In the genomic region with DNA sequence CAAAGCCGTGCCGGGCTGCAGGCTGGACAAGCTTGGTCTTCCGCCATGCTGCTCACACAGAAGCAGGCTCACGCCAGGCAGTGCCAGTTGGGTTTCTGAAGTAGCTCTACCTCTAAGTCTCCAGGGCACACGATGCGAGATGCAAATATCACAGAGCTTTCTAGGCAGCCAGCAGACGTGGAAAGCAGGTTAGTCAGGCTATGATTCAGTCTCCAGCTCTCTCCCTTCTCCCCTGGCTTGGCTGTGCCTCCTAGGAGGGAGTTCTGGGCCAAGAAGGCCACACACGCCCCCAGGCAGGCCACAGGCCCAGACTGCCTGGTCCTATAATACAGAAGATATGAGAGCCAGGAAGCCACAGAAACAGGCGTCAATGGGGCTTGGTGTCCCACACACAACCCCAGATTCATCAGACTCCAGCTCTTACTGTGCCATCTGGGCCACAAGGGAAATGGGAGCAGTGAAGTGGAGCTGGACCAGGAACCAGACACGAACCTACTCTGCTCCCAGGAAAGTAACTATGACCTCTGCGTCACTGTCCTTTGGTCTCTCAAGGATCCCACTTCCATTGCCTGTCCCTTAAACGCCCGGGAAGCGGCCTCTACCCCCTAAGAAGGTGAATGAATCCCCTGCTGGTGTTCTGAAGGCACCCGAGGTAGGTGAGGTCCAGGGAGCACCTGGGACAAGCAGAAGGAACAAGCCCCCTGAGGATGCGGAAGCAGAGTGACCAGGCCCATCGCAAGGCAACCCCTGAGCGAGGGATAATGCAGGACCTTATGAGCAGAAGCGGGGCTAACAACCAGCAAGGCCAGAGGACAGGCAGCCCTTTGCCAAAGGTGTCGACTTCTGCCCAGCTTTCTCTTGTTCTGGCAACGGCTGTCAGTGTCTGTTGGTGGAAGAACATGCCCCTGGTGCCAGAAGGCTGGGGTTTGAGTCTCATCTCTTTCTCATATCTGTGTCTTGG, we compare ENCODE assay signal across 9 cellular contexts.
DNase-seq lines count a peak whose midpoint lies in the region; ATAC-seq and TF ChIP-seq lines count a peak whose summit lies in the region.
"Had no signal": no experiment of that assay in that cellular context is flagged by ENCODE, and none has a peak within 500 bp of the region (broad histone marks: within the 10 kb centered on the region; RNA-seq: fewer than 3 reads in every experiment).

No MANE protein-coding gene starts in this region.

- peak; percentile 26 for DNase-seq in GM10248 (ENCODE audit: extremely low spot score)
- peak; percentile 38 for DNase-seq in RWPE1 (ENCODE audit: low spot score)
- peak; percentile 30 for DNase-seq in fibroblast of peridontal ligament (ENCODE audit: extremely low read depth)
- no peak for DNase-seq in smooth muscle cell (lab: John Stamatoyannopoulos, UW; ENCODE audit: unreplicated experiment)
- no peak for DNase-seq in thyroid gland
- DNase-seq in omental fat pad (ENCODE audit: low spot score), result no peak
- DNase-seq: T-helper 17 cell had no signal

- H3K27ac ChIP-seq in RWPE1 (peak overlapping the region; percentile 42), smooth muscle cell (ENCODE audit: low read depth) (peak overlapping the region; percentile 84), thyroid gland (no peak overlapping the region)

- peaks cover 15% of the 10 kb centered on the region for H3K79me2 ChIP-seq in smooth muscle cell (ENCODE audit: low read depth)

- no peak overlapping the region for H3K9ac ChIP-seq in smooth muscle cell (ENCODE audit: low read depth)

- no peaks in the 10 kb centered on the region for H4K20me1 ChIP-seq in smooth muscle cell (ENCODE audit: low read depth)

- CTCF ChIA-PET in GM10248 (lab: Yijun Ruan, JAX), result interaction anchor here (0.8 to 9.0 kb wide), 12 partner anchors 11 to 149 kb away, joined by 3 to 90 read pairs (median 6); a partner anchor contains a TSS
- CTCF ChIA-PET in RWPE1 (lab: Yijun Ruan, JAX), result interaction anchor here (0.6 to 0.7 kb wide), 2 partner anchors 24 to 138 kb away, joined by 3 read pairs; no protein-coding TSS in a partner anchor

- no peaks in the 10 kb centered on the region for H3K36me3 ChIP-seq in smooth muscle cell (ENCODE audit: low read depth)
- no peaks in the 10 kb centered on the region for H3K36me3 ChIP-seq in thyroid gland

- H3K4me3 ChIP-seq in smooth muscle cell (no peak overlapping the region), thyroid gland (replicated peaks in 1 of 3) (no peak overlapping the region)

- TF ChIP-seq CTCF in GM10248 (IDR thresholded peaks at IDR 0.05; ENCODE audit: control extremely low read depth, extremely low read depth, low read depth, missing control alignments) (no peak), RWPE1 (conservative IDR thresholded peaks at IDR 0.05; ENCODE audit: low read depth) (no peak), smooth muscle cell (IDR thresholded peaks at IDR 0.05; ENCODE audit: borderline replicate concordance, insufficient read depth, poor library complexity, severe bottlenecking) (no peak), thyroid gland (IDR thresholded peaks at IDR 0.05) (no peak), omental fat pad (IDR thresholded peaks at IDR 0.05) (no peak)

- H3K27me3 ChIP-seq in smooth muscle cell (ENCODE audit: low read depth), result no peaks in the 10 kb centered on the region
- no peaks in the 10 kb centered on the region for H3K27me3 ChIP-seq in thyroid gland

- TF ChIP-seq POLR2A in thyroid gland (IDR thresholded peaks at IDR 0.05), result no peak

- H3K4me2 ChIP-seq in smooth muscle cell, result peak overlapping the region; percentile 48

- H3K9me3 ChIP-seq in smooth muscle cell (replicated peaks; ENCODE audit: low read depth) (no peaks in the 10 kb centered on the region), thyroid gland (no peaks in the 10 kb centered on the region)

- ATAC-seq in HG02759 (IDR thresholded peaks at IDR 0.05; ENCODE audit: unreplicated experiment) (no peak), omental fat pad (ENCODE audit: low FRiP score) (no peak), HG03439 (IDR thresholded peaks at IDR 0.05; ENCODE audit: unreplicated experiment) (no peak)
- ATAC-seq: T-helper 17 cell had no signal

- H3F3A ChIP-seq in smooth muscle cell (ENCODE audit: low read depth), result peaks cover 39% of the 10 kb centered on the region

- H2AFZ ChIP-seq in smooth muscle cell (ENCODE audit: low read depth), result no peak overlapping the region

- H3K4me1 ChIP-seq in smooth muscle cell (ENCODE audit: low read depth), result peaks cover 49% of the 10 kb centered on the region
- peaks cover 29 to 45% of the 10 kb centered on the region in 2 donors for H3K4me1 ChIP-seq in thyroid gland

- WGBS in smooth muscle cell (ENCODE audit: low lambda C conversion rate), result 59% methylated on average over 21 of the region's 21 CpGs
- WGBS in thyroid gland, 2 donors, result 93% methylated on average over 19 to 21 of the region's 21 CpGs

- intact Hi-C loops in thyroid gland (cut with DNase I), result no loop called here

- POLR2A ChIA-PET in GM10248 (lab: Yijun Ruan, JAX), result interaction anchor here (0.6 to 1.1 kb wide), 4 partner anchors 28 to 124 kb away, joined by 3 to 6 read pairs (median 3); no protein-coding TSS in a partner anchor
- POLR2A ChIA-PET in RWPE1 (lab: Yijun Ruan, JAX; ENCODE audit: low non-redundant PET), result interaction anchor here (0.5 kb wide), 1 partner anchor 15 kb away, joined by 3 read pairs; no protein-coding TSS in a partner anchor

Comparison
In these comparisons a context has a peak if more than half of its experiments do, and no peak if none do; other contexts are left out.
1. DNase-seq: peak in GM10248 (single experiment), RWPE1 (single experiment) and fibroblast of peridontal ligament (single experiment); none in smooth muscle cell (single experiment), thyroid gland (0 of 2) and omental fat pad (single experiment).
2. H3K27ac ChIP-seq: peak in RWPE1 (single experiment) and smooth muscle cell (single experiment); none in thyroid gland (0 of 3).